13 cellular contexts compared by ENCODE assay signal in the genomic region with DNA sequence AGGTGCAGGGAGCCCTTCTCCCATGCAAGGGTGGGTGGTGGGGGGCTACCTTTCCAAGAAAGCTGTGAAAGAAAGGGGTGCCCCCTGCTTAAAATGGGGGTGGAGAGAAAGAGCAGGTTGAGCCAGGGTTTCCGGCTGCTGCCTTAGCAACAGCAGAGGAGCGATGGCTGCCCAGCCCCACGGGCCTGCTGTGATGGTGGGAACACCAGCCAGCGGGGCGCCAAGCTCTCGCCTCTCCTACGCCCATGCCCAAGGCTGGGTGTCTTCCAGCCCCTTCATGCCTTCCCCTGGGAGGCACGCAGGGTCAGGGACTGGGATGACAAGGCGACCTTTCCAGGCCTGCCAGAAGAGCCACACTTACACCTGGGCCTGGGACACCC. TPM values are rescaled to one million over a fixed set of nuclear protein-coding genes. Genes with fewer than 3 reads are reported as not detected.
DNase-seq lines count a peak whose midpoint lies in the region; ATAC-seq and TF ChIP-seq lines count a peak whose summit lies in the region.
"Had no signal": no experiment of that assay in that cellular context is flagged by ENCODE, and none has a peak within 500 bp of the region (broad histone marks: within the 10 kb centered on the region; RNA-seq: fewer than 3 reads in every experiment).

No MANE protein-coding gene starts in this region.

- no peaks in the 10 kb centered on the region for H3K9me3 ChIP-seq in right lobe of liver
- H3K9me3 ChIP-seq in upper lobe of right lung, result no peaks in the 10 kb centered on the region

- H3K36me3 ChIP-seq in right lobe of liver (no peaks in the 10 kb centered on the region), upper lobe of right lung (no peaks in the 10 kb centered on the region)
- H3K36me3 ChIP-seq: brain microvascular endothelial cell, neural progenitor cell had no signal

- peak overlapping the region in 2 of 3 donors; percentile 38 to 51 for H3K27ac ChIP-seq in right lobe of liver
- H3K27ac ChIP-seq in upper lobe of right lung, result peak overlapping the region; percentile 81
- H3K27ac ChIP-seq: brain microvascular endothelial cell, neural progenitor cell had no signal

- H3K4me1 Mint-ChIP-seq in activated T-helper 1 cell treated with anti-CD3 and anti-CD28 coated beads, Interleukin-12 subunit alpha, Interleukin-12 subunit beta, Interleukin-2, Interleukin-4 antibody, amounts not matched to agents 30 ng/mL and 10 ng/mL and 1 ng/mL, durations not matched to agents 14 hours and 24 hours and 36 hours (ENCODE audit: low read depth), result peaks cover 72% of the 10 kb centered on the region
- H3K4me1 Mint-ChIP-seq in MCF 10A (ENCODE audit: insufficient read depth, unreplicated experiment), result peaks cover 55% of the 10 kb centered on the region

- H3K4me3 Mint-ChIP-seq in activated T-helper 1 cell treated with anti-CD3 and anti-CD28 coated beads, Interleukin-12 subunit alpha, Interleukin-12 subunit beta, Interleukin-2, Interleukin-4 antibody, amounts not matched to agents 30 ng/mL and 10 ng/mL and 1 ng/mL, durations not matched to agents 14 hours and 24 hours and 36 hours, result peak overlapping the region; percentile 99
- no peak overlapping the region for H3K4me3 Mint-ChIP-seq in MCF 10A (ENCODE audit: unreplicated experiment)
- H3K4me3 Mint-ChIP-seq: neural progenitor cell had no signal

- no peak for TF ChIP-seq CTCF in right lobe of liver (IDR thresholded peaks at IDR 0.05)
- no peak for TF ChIP-seq CTCF in upper lobe of right lung (IDR thresholded peaks at IDR 0.05)
- no peak for TF ChIP-seq CTCF in GM10248 (IDR thresholded peaks at IDR 0.05; ENCODE audit: control extremely low read depth, extremely low read depth, low read depth, missing control alignments)
- TF ChIP-seq CTCF in MCF 10A (IDR thresholded peaks at IDR 0.05; ENCODE audit: unreplicated experiment), result no peak

- H3K36me3 Mint-ChIP-seq in activated T-helper 1 cell treated with anti-CD3 and anti-CD28 coated beads, Interleukin-12 subunit alpha, Interleukin-12 subunit beta, Interleukin-2, Interleukin-4 antibody, amounts not matched to agents 30 ng/mL and 10 ng/mL and 1 ng/mL, durations not matched to agents 14 hours and 24 hours and 36 hours (ENCODE audit: low read depth), result peaks cover 30% of the 10 kb centered on the region
- peaks cover 6% of the 10 kb centered on the region for H3K36me3 Mint-ChIP-seq in MCF 10A (ENCODE audit: insufficient read depth, unreplicated experiment)
- H3K36me3 Mint-ChIP-seq: neural progenitor cell had no signal

- H3K27me3 ChIP-seq in right lobe of liver (no peaks in the 10 kb centered on the region), upper lobe of right lung (no peaks in the 10 kb centered on the region)

- no peaks in the 10 kb centered on the region for H3K27me3 Mint-ChIP-seq in activated T-helper 1 cell treated with anti-CD3 and anti-CD28 coated beads, Interleukin-12 subunit alpha, Interleukin-12 subunit beta, Interleukin-2, Interleukin-4 antibody, amounts not matched to agents 30 ng/mL and 10 ng/mL and 1 ng/mL, durations not matched to agents 14 hours and 24 hours and 36 hours (ENCODE audit: insufficient read depth)
- H3K27me3 Mint-ChIP-seq in MCF 10A (ENCODE audit: insufficient read depth, unreplicated experiment), result no peaks in the 10 kb centered on the region

- peak; percentile 62 for DNase-seq in stimulated activated CD4-positive, alpha-beta T cell treated with anti-CD3 and anti-CD28 coated beads, Interleukin-15, amount 100 ng/mL, for 24 hours
- DNase-seq in stimulated activated CD4-positive, alpha-beta T cell treated with anti-CD3 and anti-CD28 coated beads, Interleukin-12 subunit alpha, Interleukin-12 subunit beta, amount 100 ng/mL, for 4 hours, result no peak
- DNase-seq in activated T-helper 1 cell treated with anti-CD3 and anti-CD28 coated beads, Interleukin-12 subunit alpha, Interleukin-12 subunit beta, Interleukin-2, Interleukin-4 antibody, amounts not matched to agents 30 ng/mL and 10 ng/mL and 1 ng/mL, durations not matched to agents 14 hours and 24 hours and 36 hours (ENCODE audit: low spot score), result no peak
- DNase-seq in right lobe of liver (no peak), upper lobe of right lung (no peak), GM10248 (ENCODE audit: extremely low spot score) (no peak), MCF 10A (ENCODE audit: unreplicated experiment) (no peak)
- DNase-seq: brain microvascular endothelial cell had no signal

- H3K4me1 ChIP-seq in right lobe of liver (no peaks in the 10 kb centered on the region), upper lobe of right lung (peaks cover 35% of the 10 kb centered on the region)

- no peaks in the 10 kb centered on the region for H3K9me3 Mint-ChIP-seq in activated T-helper 1 cell treated with anti-CD3 and anti-CD28 coated beads, Interleukin-12 subunit alpha, Interleukin-12 subunit beta, Interleukin-2, Interleukin-4 antibody, amounts not matched to agents 30 ng/mL and 10 ng/mL and 1 ng/mL, durations not matched to agents 14 hours and 24 hours and 36 hours
- H3K9me3 Mint-ChIP-seq in MCF 10A (ENCODE audit: unreplicated experiment), result no peaks in the 10 kb centered on the region
- H3K9me3 Mint-ChIP-seq: neural progenitor cell had no signal

- 50% methylated on average over 1 of the region's 9 CpGs for WGBS in right lobe of liver (ENCODE audit: insufficient coverage, low coverage, low lambda C conversion rate, missing lambda C conversion rate)

- CTCF ChIA-PET in GM10248 (lab: Yijun Ruan, JAX) (interaction anchor here (1.7 to 2.6 kb wide), 4 partner anchors 11 to 46 kb away, joined by 3 to 20 read pairs (median 8); no protein-coding TSS in a partner anchor), MCF 10A (lab: Yijun Ruan, JAX) (interaction anchor here (2.3 kb wide), 1 partner anchor 11 kb away, joined by 17 read pairs; no protein-coding TSS in a partner anchor)

- no peak overlapping the region for H3K4me3 ChIP-seq in right lobe of liver
- H3K4me3 ChIP-seq in upper lobe of right lung, result peak overlapping the region; percentile 64
- H3K4me3 ChIP-seq: neural progenitor cell had no signal

- POLR2A ChIA-PET in GM10248 (lab: Yijun Ruan, JAX), result no interaction called here
- POLR2A ChIA-PET in MCF 10A (lab: Yijun Ruan, JAX), result no interaction called here

- ATAC-seq in right lobe of liver (no peak), upper lobe of right lung (no peak), GM21717 (IDR thresholded peaks at IDR 0.05; ENCODE audit: unreplicated experiment) (no peak)

- no TSS peak for BruUV-seq in MCF 10A (replicated peaks; lab: Mats Ljungman, UMichigan)

- no peak for TF ChIP-seq POLR2A in right lobe of liver (IDR thresholded peaks at IDR 0.05)

- intact Hi-C loops in activated T-helper 1 cell treated with anti-CD3 and anti-CD28 coated beads, Interleukin-12 subunit alpha, Interleukin-12 subunit beta, Interleukin-2, Interleukin-4 antibody, amounts not matched to agents 30 ng/mL and 10 ng/mL and 1 ng/mL, durations not matched to agents 14 hours and 24 hours and 36 hours (cut with micrococcal nuclease), result loop anchor here (5.0 to 10.0 kb wide), 3 partner anchors 330 to 968 kb away; a partner anchor contains a TSS
- intact Hi-C loops in right lobe of liver (cut with DNase I), result loop anchor here in 1 of 2 donors (10.0 kb wide), 1 partner anchor 160 kb away; no protein-coding TSS in a partner anchor
- intact Hi-C loops in upper lobe of right lung (cut with DNase I), result loop anchor here (5.0 kb wide), 1 partner anchor 163 kb away; no protein-coding TSS in a partner anchor
- intact Hi-C loops in MCF 10A (cut with micrococcal nuclease), result no loop called here

- peak overlapping the region; percentile 97 for H3K27ac Mint-ChIP-seq in activated T-helper 1 cell treated with anti-CD3 and anti-CD28 coated beads, Interleukin-12 subunit alpha, Interleukin-12 subunit beta, Interleukin-2, Interleukin-4 antibody, amounts not matched to agents 30 ng/mL and 10 ng/mL and 1 ng/mL, durations not matched to agents 14 hours and 24 hours and 36 hours
- H3K27ac Mint-ChIP-seq in MCF 10A (ENCODE audit: low read depth, unreplicated experiment), result no peak overlapping the region
- H3K27ac Mint-ChIP-seq: neural progenitor cell had no signal

RNA-seq across cellular contexts. Expression of a gene that starts 3.0 kb away (rescaled TPM):
- 363 and 374 TPM in 2 replicates for total RNA-seq in activated T-helper 1 cell treated with anti-CD3 and anti-CD28 coated beads, Interleukin-12 subunit alpha, Interleukin-12 subunit beta, Interleukin-2, Interleukin-4 antibody, amounts not matched to agents 30 ng/mL and 10 ng/mL and 1 ng/mL, durations not matched to agents 14 hours and 24 hours and 36 hours
- total RNA-seq in right lobe of liver (1 to 10 TPM; 3.7 to 10.0 (median 5.1) TPM), upper lobe of right lung (62.3 TPM), MCF 10A (2022) (28.1 and 35.8 TPM in 2 replicates)

RNA-seq across cellular contexts. Expression of a gene that starts 37.2 kb away (rescaled TPM):
- 0.44 and 0.56 TPM in 2 replicates for total RNA-seq in activated T-helper 1 cell treated with anti-CD3 and anti-CD28 coated beads, Interleukin-12 subunit alpha, Interleukin-12 subunit beta, Interleukin-2, Interleukin-4 antibody, amounts not matched to agents 30 ng/mL and 10 ng/mL and 1 ng/mL, durations not matched to agents 14 hours and 24 hours and 36 hours
- total RNA-seq in right lobe of liver (not detected), upper lobe of right lung (not detected), MCF 10A (2022) (not detected in 2 replicates)
- total RNA-seq: glomerular endothelial cell, HT1080, NCI-H460 had no signal
